11 cellular contexts compared by ENCODE assay signal in the genomic region with DNA sequence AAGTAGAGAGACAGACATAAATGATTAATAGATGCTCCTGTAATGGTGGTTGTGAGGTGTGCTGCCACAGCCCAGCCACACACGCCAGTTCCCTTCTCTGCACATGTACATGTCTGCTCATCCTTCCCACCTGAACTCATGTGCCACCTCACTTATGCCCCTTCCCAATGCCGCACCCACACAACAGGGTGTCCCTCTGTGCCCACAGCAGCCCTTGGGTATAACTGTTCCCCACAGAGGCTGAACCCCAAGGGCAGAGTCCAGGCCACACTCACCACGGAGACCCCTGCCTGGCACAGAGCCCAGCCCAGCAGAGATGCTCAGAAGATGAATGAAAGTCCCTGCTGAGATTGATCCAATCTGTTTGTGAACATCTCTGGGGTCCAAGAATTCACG. TPM values are rescaled to one million over a fixed set of nuclear protein-coding genes. Genes with fewer than 3 reads are reported as not detected.
DNase-seq lines count a peak whose midpoint lies in the region; ATAC-seq and TF ChIP-seq lines count a peak whose summit lies in the region.
"Had no signal": no experiment of that assay in that cellular context is flagged by ENCODE, and none has a peak within 500 bp of the region (broad histone marks: within the 10 kb centered on the region; RNA-seq: fewer than 3 reads in every experiment).

No MANE protein-coding gene starts in this region.

- H3K4me2 ChIP-seq in PC-9: no peak overlapping the region

- peaks cover 14% of the 10 kb centered on the region for H3F3A ChIP-seq in PC-9 (ENCODE audit: insufficient read depth, low read depth)

- no peaks in the 10 kb centered on the region for H3K79me2 ChIP-seq in PC-9 (ENCODE audit: low read depth)

- ATAC-seq in CD8-positive, alpha-beta T cell: no peak
- ATAC-seq in naive B cell (ENCODE audit: low read depth in 2 of 2): no peak

- H3K9me2 ChIP-seq in PC-9 (ENCODE audit: insufficient read depth): no peaks in the 10 kb centered on the region

- H3K4me1 ChIP-seq in CD8-positive, alpha-beta T cell (ENCODE audit: insufficient read depth, low read length): peaks cover 91% of the 10 kb centered on the region
- H3K4me1 ChIP-seq in PC-9 (replicated peaks; ENCODE audit: insufficient read depth): peaks cover 44% of the 10 kb centered on the region

- peaks cover 26 to 37% of the 10 kb centered on the region in 2 donors for H3K36me3 Mint-ChIP-seq in CD14-positive monocyte
- H3K36me3 Mint-ChIP-seq in CD8-positive, alpha-beta T cell: peaks cover 28% of the 10 kb centered on the region
- peaks cover 23% of the 10 kb centered on the region for H3K36me3 Mint-ChIP-seq in activated T-helper 1 cell treated with anti-CD3 and anti-CD28 coated beads, Interleukin-12 subunit alpha, Interleukin-12 subunit beta, Interleukin-2, Interleukin-4 antibody, amounts not matched to agents 30 ng/mL and 10 ng/mL and 1 ng/mL, durations not matched to agents 14 hours and 24 hours and 36 hours (ENCODE audit: low read depth)
- peaks cover 0 to 4% of the 10 kb centered on the region in 2 donors for H3K36me3 Mint-ChIP-seq in naive B cell

- POLR2A ChIA-PET in CD8-positive, alpha-beta T cell (lab: Charles Lee): interaction anchor here (8.1 to 8.2 kb wide), 3 partner anchors 18 to 33 kb away, joined by 73 to 173 read pairs (median 105); partner anchors contain the start of gene IRF1
- POLR2A ChIA-PET in PC-9 (lab: Charles Lee; ENCODE audit: unreplicated experiment): no interaction called here

- no TSS peak for BruUV-seq in PC-9 (replicated peaks; lab: Mats Ljungman, UMichigan)

- DNase-seq in CD14-positive monocyte (ENCODE audit: low spot score): no peak
- DNase-seq in CD8-positive, alpha-beta T cell: no peak
- no peak for DNase-seq in activated T-helper 1 cell treated with anti-CD3 and anti-CD28 coated beads, Interleukin-12 subunit alpha, Interleukin-12 subunit beta, Interleukin-2, Interleukin-4 antibody, amounts not matched to agents 30 ng/mL and 10 ng/mL and 1 ng/mL, durations not matched to agents 14 hours and 24 hours and 36 hours (ENCODE audit: low spot score)
- DNase-seq in naive B cell: no peak
- no peak for DNase-seq in NCI-H2171 treated with DMSO at 0.1 percent for 48 hours (lab: John Stamatoyannopoulos, UW)
- DNase-seq in PC-9: no peak
- no peak for DNase-seq in OCI-M1 (lab: John Stamatoyannopoulos, UW)
- no peak for DNase-seq in SKM-1 (lab: John Stamatoyannopoulos, UW; ENCODE audit: unreplicated experiment)
- DNase-seq: anterior cingulate cortex; NCI-H2029 treated with DMSO at 0.1 percent for 48 hours; stimulated activated CD4-positive, alpha-beta T cell treated with anti-CD3 and anti-CD28 coated beads, Interleukin-4, amount 100 ng/mL, for 1 hour had no signal

- intact Hi-C loops in CD14-positive monocyte (cut with micrococcal nuclease): loop anchor here (5.0 kb wide), 2 partner anchors 34 to 36 kb away; no protein-coding TSS in a partner anchor
- intact Hi-C loops in CD8-positive, alpha-beta T cell (cut with DNase I, micrococcal nuclease): no loop called here
- intact Hi-C loops in activated T-helper 1 cell treated with anti-CD3 and anti-CD28 coated beads, Interleukin-12 subunit alpha, Interleukin-12 subunit beta, Interleukin-2, Interleukin-4 antibody, amounts not matched to agents 30 ng/mL and 10 ng/mL and 1 ng/mL, durations not matched to agents 14 hours and 24 hours and 36 hours (cut with micrococcal nuclease): no loop called here
- intact Hi-C loops in PC-9 (cut with micrococcal nuclease; ENCODE audit: unreplicated experiment): no loop called here

- TF ChIP-seq CTCF in CD14-positive monocyte (IDR thresholded peaks at IDR 0.05) (no peak), PC-9 (conservative IDR thresholded peaks at IDR 0.05) (no peak)
- no peak for TF ChIP-seq CTCF in CD8-positive, alpha-beta T cell (IDR thresholded peaks at IDR 0.05)

- H3K4me3 ChIP-seq in CD8-positive, alpha-beta T cell (ENCODE audit: low read depth, low read length): no peak overlapping the region
- H3K4me3 ChIP-seq in PC-9: no peak overlapping the region

- H3K27ac Mint-ChIP-seq in CD14-positive monocyte: peak overlapping the region; percentile 99 to 100 (median 100)
- peak overlapping the region; percentile 99 for H3K27ac Mint-ChIP-seq in CD8-positive, alpha-beta T cell
- H3K27ac Mint-ChIP-seq in activated T-helper 1 cell treated with anti-CD3 and anti-CD28 coated beads, Interleukin-12 subunit alpha, Interleukin-12 subunit beta, Interleukin-2, Interleukin-4 antibody, amounts not matched to agents 30 ng/mL and 10 ng/mL and 1 ng/mL, durations not matched to agents 14 hours and 24 hours and 36 hours: peak overlapping the region; percentile 85
- peak overlapping the region in 4 of 6 donors; percentile 5 to 94 (median 53) for H3K27ac Mint-ChIP-seq in naive B cell

- peak overlapping the region in 1 of 2 donors; percentile 39 for H3K4me3 Mint-ChIP-seq in CD14-positive monocyte
- peak overlapping the region; percentile 54 for H3K4me3 Mint-ChIP-seq in CD8-positive, alpha-beta T cell
- peak overlapping the region; percentile 54 for H3K4me3 Mint-ChIP-seq in activated T-helper 1 cell treated with anti-CD3 and anti-CD28 coated beads, Interleukin-12 subunit alpha, Interleukin-12 subunit beta, Interleukin-2, Interleukin-4 antibody, amounts not matched to agents 30 ng/mL and 10 ng/mL and 1 ng/mL, durations not matched to agents 14 hours and 24 hours and 36 hours
- H3K4me3 Mint-ChIP-seq in naive B cell: peak overlapping the region in 7 of 8 donors; percentile 12 to 77 (median 23)

- H3K27me3 Mint-ChIP-seq in CD14-positive monocyte (ENCODE audit: low read depth in 3 of 3) (peaks cover 0 to 5% (median 0%) of the 10 kb centered on the region in 3 donors), naive B cell (no peaks in the 10 kb centered on the region)
- H3K27me3 Mint-ChIP-seq in CD8-positive, alpha-beta T cell (ENCODE audit: low read depth): no peaks in the 10 kb centered on the region
- no peaks in the 10 kb centered on the region for H3K27me3 Mint-ChIP-seq in activated T-helper 1 cell treated with anti-CD3 and anti-CD28 coated beads, Interleukin-12 subunit alpha, Interleukin-12 subunit beta, Interleukin-2, Interleukin-4 antibody, amounts not matched to agents 30 ng/mL and 10 ng/mL and 1 ng/mL, durations not matched to agents 14 hours and 24 hours and 36 hours (ENCODE audit: insufficient read depth)

- H3K27me3 ChIP-seq in CD8-positive, alpha-beta T cell (ENCODE audit: insufficient read depth, low read length): no peaks in the 10 kb centered on the region
- H3K27me3 ChIP-seq in PC-9 (ENCODE audit: insufficient read depth, low read depth): no peaks in the 10 kb centered on the region

- H3K9me3 Mint-ChIP-seq in CD14-positive monocyte: peaks cover 0 to 2% (median 0%) of the 10 kb centered on the region in 7 donors
- no peaks in the 10 kb centered on the region for H3K9me3 Mint-ChIP-seq in CD8-positive, alpha-beta T cell
- no peaks in the 10 kb centered on the region for H3K9me3 Mint-ChIP-seq in activated T-helper 1 cell treated with anti-CD3 and anti-CD28 coated beads, Interleukin-12 subunit alpha, Interleukin-12 subunit beta, Interleukin-2, Interleukin-4 antibody, amounts not matched to agents 30 ng/mL and 10 ng/mL and 1 ng/mL, durations not matched to agents 14 hours and 24 hours and 36 hours
- no peaks in the 10 kb centered on the region for H3K9me3 Mint-ChIP-seq in naive B cell

- H3K36me3 ChIP-seq in CD8-positive, alpha-beta T cell (ENCODE audit: insufficient read depth, low read length): no peaks in the 10 kb centered on the region
- H3K36me3 ChIP-seq in PC-9 (ENCODE audit: low read depth): no peaks in the 10 kb centered on the region

- H3K27ac ChIP-seq in CD8-positive, alpha-beta T cell (ENCODE audit: low read depth, low read length): no peak overlapping the region
- no peak overlapping the region for H3K27ac ChIP-seq in PC-9

- H4K20me1 ChIP-seq in PC-9 (ENCODE audit: insufficient read depth): no peaks in the 10 kb centered on the region

- H3K4me1 Mint-ChIP-seq in CD14-positive monocyte: peaks cover 100% of the 10 kb centered on the region
- peaks cover 97% of the 10 kb centered on the region for H3K4me1 Mint-ChIP-seq in CD8-positive, alpha-beta T cell (ENCODE audit: low read depth)
- peaks cover 97% of the 10 kb centered on the region for H3K4me1 Mint-ChIP-seq in activated T-helper 1 cell treated with anti-CD3 and anti-CD28 coated beads, Interleukin-12 subunit alpha, Interleukin-12 subunit beta, Interleukin-2, Interleukin-4 antibody, amounts not matched to agents 30 ng/mL and 10 ng/mL and 1 ng/mL, durations not matched to agents 14 hours and 24 hours and 36 hours (ENCODE audit: low read depth)
- peaks cover 84 to 97% (median 94%) of the 10 kb centered on the region in 3 donors for H3K4me1 Mint-ChIP-seq in naive B cell

- CTCF ChIA-PET in CD8-positive, alpha-beta T cell (lab: Charles Lee): interaction anchor here (1.4 to 8.5 kb wide), 3 partner anchors 9 to 50 kb away, joined by 4 to 120 read pairs (median 13); no protein-coding TSS in a partner anchor
- CTCF ChIA-PET in PC-9 (lab: Charles Lee): no interaction called here

- H2AFZ ChIP-seq in PC-9: no peak overlapping the region

- no peaks in the 10 kb centered on the region for H3K9me3 ChIP-seq in CD8-positive, alpha-beta T cell (ENCODE audit: low read length)
- no peaks in the 10 kb centered on the region for H3K9me3 ChIP-seq in PC-9 (ENCODE audit: insufficient read depth, low read depth)

RNA-seq across cellular contexts. Expression of gene IRF1, which starts 29.7 kb away (rescaled TPM):
- 100 to 1,000 TPM; 125 to 129 TPM for polyA plus RNA-seq in CD14-positive monocyte
- 1,000 to 10,000 TPM; 1,214 to 1,250 TPM for total RNA-seq in CD8-positive, alpha-beta T cell
- total RNA-seq in activated T-helper 1 cell treated with anti-CD3 and anti-CD28 coated beads, Interleukin-12 subunit alpha, Interleukin-12 subunit beta, Interleukin-2, Interleukin-4 antibody, amounts not matched to agents 30 ng/mL and 10 ng/mL and 1 ng/mL, durations not matched to agents 14 hours and 24 hours and 36 hours: 190 and 198 TPM in 2 replicates
- polyA plus RNA-seq in naive B cell (ENCODE audit: low read depth in 6 of 6): 100 to 1,000 TPM; 228 to 332 (median 296) TPM
- 27.1 and 38.9 TPM in 2 replicates for total RNA-seq in PC-9 (2021)

Comparison
In these comparisons a context has a peak if more than half of its experiments do, and no peak if none do; other contexts are left out.
1. intact Hi-C loops: an anchor here in CD14-positive monocyte (5.0 kb wide); none called in CD8-positive, alpha-beta T cell, activated T-helper 1 cell treated with anti-CD3 and anti-CD28 coated beads, Interleukin-12 subunit alpha, Interleukin-12 subunit beta, Interleukin-2, Interleukin-4 antibody, amounts not matched to agents 30 ng/mL and 10 ng/mL and 1 ng/mL, durations not matched to agents 14 hours and 24 hours and 36 hours and PC-9.